27 cellular contexts compared by ENCODE assay signal in the genomic region with DNA sequence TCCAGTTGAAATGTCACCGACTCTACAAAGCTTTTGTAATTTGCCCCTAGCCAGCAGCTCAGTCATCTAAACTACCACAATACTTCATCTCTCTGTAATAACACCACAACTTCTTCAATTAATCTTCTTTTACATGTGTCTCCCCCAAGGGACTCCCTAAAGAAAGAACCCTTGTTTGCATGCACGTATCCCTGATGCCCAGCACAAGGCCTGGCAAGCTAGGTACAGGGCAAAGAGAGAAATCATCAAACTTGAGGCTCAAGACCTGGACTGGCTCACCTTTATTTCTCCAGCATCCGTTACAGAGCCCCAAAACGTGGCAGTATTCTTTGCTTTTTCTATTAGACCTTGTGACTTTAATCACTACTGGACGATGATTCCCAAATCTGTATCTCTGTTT. TPM values are rescaled to one million over a fixed set of nuclear protein-coding genes. Genes with fewer than 3 reads are reported as not detected.
DNase-seq lines count a peak whose midpoint lies in the region; ATAC-seq, FAIRE-seq and TF ChIP-seq lines count a peak whose summit lies in the region.
"Had no signal": no experiment of that assay in that cellular context is flagged by ENCODE, and none has a peak within 500 bp of the region (broad histone marks: within the 10 kb centered on the region; RNA-seq: fewer than 3 reads in every experiment).

No MANE protein-coding gene starts in this region.

- H3K4me2 ChIP-seq in GM12878 (ENCODE audit: control insufficient read depth, insufficient read depth), result peak overlapping the region; percentile 17
- H3K4me2 ChIP-seq: SK-N-SH had no signal

- H3K27ac ChIP-seq in GM12878 (ENCODE audit: control insufficient read depth, insufficient read depth), result no peak overlapping the region
- H3K27ac ChIP-seq: cardiac muscle cell, parathyroid adenoma, sigmoid colon, uterus had no signal

- H3K9ac ChIP-seq in GM12878 (ENCODE audit: control insufficient read depth, insufficient read depth, low read length), result no peak overlapping the region
- H3K9ac ChIP-seq: parathyroid adenoma, SK-N-SH had no signal

- ATAC-seq in activated T-cell treated with anti-CD3 and anti-CD28 coated beads, Interleukin-2, amount 50 U/mL, for 4 hours, result no peak
- no peak for ATAC-seq in GM12878
- ATAC-seq in stimulated activated effector memory CD8-positive, alpha-beta T cell treated with anti-CD3 and anti-CD28 coated beads, Interleukin-12 subunit alpha, Interleukin-12 subunit beta, amount 100 ng/mL, for 72 hours, result no peak
- ATAC-seq: natural killer cell, WTC11 had no signal

- H3K36me3 ChIP-seq in GM12878 (ENCODE audit: control insufficient read depth in 2 of 2, insufficient read depth in 2 of 2, low read length in 1 of 2), result peaks cover 0 to 3% of the 10 kb centered on the region in 2 experiments; a peak in 1 of 4 replicates
- H3K36me3 ChIP-seq: cardiac muscle cell, sigmoid colon, uterus had no signal

- FAIRE-seq in GM12878 (lab: Jason Lieb, UNC), result no peak

- DNase-seq in activated T-cell treated with anti-CD3 and anti-CD28 coated beads, Interleukin-2, amount 50 U/mL, for 4 hours, result no peak
- DNase-seq in activated T-cell treated with anti-CD3 and anti-CD28 coated beads, Interleukin-2, amount 50 U/mL, for 1 hour, result no peak
- DNase-seq in GM12878 (ENCODE audit: low read depth, low spot score) (no peak), DMS79 (lab: John Stamatoyannopoulos, UW) (no peak), superior temporal gyrus (ENCODE audit: extremely low spot score) (no peak), posterior cingulate gyrus (no peak)
- DNase-seq in stimulated activated effector memory CD8-positive, alpha-beta T cell treated with anti-CD3 and anti-CD28 coated beads, Interleukin-12 subunit alpha, Interleukin-12 subunit beta, amount 100 ng/mL, for 72 hours (ENCODE audit: low spot score in 2 of 2), result peak in 1 of 2 donors; percentile 39
- DNase-seq: ACHN; activated effector memory CD4-positive, alpha-beta T cell treated with anti-CD3 and anti-CD28 coated beads, Interleukin-2, amount 50 U/mL, for 16 hours; C1 segment of cervical spinal cord; GDM1; HCEC 1CT; MG63; natural killer cell; NCI-H1436 treated with DMSO at 0.1 percent for 48 hours; NCI-H2171 treated with DMSO at 0.1 percent for 48 hours; NCI-H524 treated with DMSO at 0.1 percent for 48 hours; RPMI8226; sigmoid colon; SK-N-SH; T1000; uterus had no signal

- H3K36me3 Mint-ChIP-seq in activated T-cell treated with anti-CD3 and anti-CD28 coated beads, Interleukin-2, amount 50 U/mL, for 4 hours (ENCODE audit: insufficient read depth), result peaks cover 22% of the 10 kb centered on the region
- peaks cover 3% of the 10 kb centered on the region for H3K36me3 Mint-ChIP-seq in IgD-negative memory B cell
- H3K36me3 Mint-ChIP-seq in stimulated activated effector memory CD8-positive, alpha-beta T cell treated with anti-CD3 and anti-CD28 coated beads, Interleukin-12 subunit alpha, Interleukin-12 subunit beta, amount 100 ng/mL, for 72 hours, result peaks cover 47% of the 10 kb centered on the region
- H3K36me3 Mint-ChIP-seq: natural killer cell had no signal

- peaks cover 59% of the 10 kb centered on the region for H3K79me2 ChIP-seq in GM12878 (ENCODE audit: control insufficient read depth, insufficient read depth, low read length)

- peak overlapping the region; percentile 16 for H3K4me3 Mint-ChIP-seq in activated T-cell treated with anti-CD3 and anti-CD28 coated beads, Interleukin-2, amount 50 U/mL, for 4 hours
- H3K4me3 Mint-ChIP-seq in IgD-negative memory B cell, result peak overlapping the region in 3 of 4 donors; percentile 10 to 72 (median 62)
- H3K4me3 Mint-ChIP-seq in stimulated activated effector memory CD8-positive, alpha-beta T cell treated with anti-CD3 and anti-CD28 coated beads, Interleukin-12 subunit alpha, Interleukin-12 subunit beta, amount 100 ng/mL, for 72 hours, result peak overlapping the region; percentile 89
- H3K4me3 Mint-ChIP-seq: mesothelial cell of epicardium, WTC11 had no signal

- no peaks in the 10 kb centered on the region for H3K27me3 Mint-ChIP-seq in activated T-cell treated with anti-CD3 and anti-CD28 coated beads, Interleukin-2, amount 50 U/mL, for 4 hours (ENCODE audit: low read depth)
- peaks cover 2% of the 10 kb centered on the region for H3K27me3 Mint-ChIP-seq in IgD-negative memory B cell

- H3K4me3 ChIP-seq in GM12878, result peak overlapping the region; percentile 16
- H3K4me3 ChIP-seq: cardiac muscle cell, MG63, sigmoid colon, uterus had no signal

- in situ Hi-C loops in GM12878 (cut with MboI), result no loop called here

- peaks cover 16% of the 10 kb centered on the region for H3K4me1 ChIP-seq in GM12878 (ENCODE audit: control insufficient read depth, insufficient read depth, low read length)

- H3K27ac Mint-ChIP-seq in IgD-negative memory B cell, result peak overlapping the region in 2 of 3 donors; percentile 0 to 68
- H3K27ac Mint-ChIP-seq in stimulated activated effector memory CD8-positive, alpha-beta T cell treated with anti-CD3 and anti-CD28 coated beads, Interleukin-12 subunit alpha, Interleukin-12 subunit beta, amount 100 ng/mL, for 72 hours, result no peak overlapping the region
- H3K27ac Mint-ChIP-seq: mesothelial cell of epicardium, natural killer cell, WTC11 had no signal

- TF ChIP-seq CTCF in GM12878 (IDR thresholded peaks at IDR 0.05 in 2 of 3, conservative IDR thresholded peaks at IDR 0.05 in 1 of 3; ENCODE audit: control insufficient read depth in 2 of 3, extremely low read depth in 1 of 3, insufficient read depth in 1 of 3, low read depth in 3 of 3, low read length in 3 of 3), result no peak

- H3K4me1 Mint-ChIP-seq in activated T-cell treated with anti-CD3 and anti-CD28 coated beads, Interleukin-2, amount 50 U/mL, for 4 hours (ENCODE audit: low read depth), result peaks cover 52% of the 10 kb centered on the region
- peaks cover 14 to 30% (median 16%) of the 10 kb centered on the region in 3 donors for H3K4me1 Mint-ChIP-seq in IgD-negative memory B cell
- peaks cover 44% of the 10 kb centered on the region for H3K4me1 Mint-ChIP-seq in stimulated activated effector memory CD8-positive, alpha-beta T cell treated with anti-CD3 and anti-CD28 coated beads, Interleukin-12 subunit alpha, Interleukin-12 subunit beta, amount 100 ng/mL, for 72 hours

- CTCF ChIA-PET in GM12878 (lab: Yijun Ruan, JAX), result interaction anchor here (1.2 to 3.6 kb wide), 4 partner anchors 85 to 140 kb away, joined by 3 to 23 read pairs (median 13); no protein-coding TSS in a partner anchor

- SMC1A ChIA-PET in GM12878 (lab: Charles Lee; ENCODE audit: uncharacterized antibody, unreplicated experiment), result interaction anchor here (0.8 to 3.8 kb wide), 9 partner anchors 12 to 191 kb away, joined by 3 to 41 read pairs (median 7); no protein-coding TSS in a partner anchor

- whole genome bisulfite sequencing in GM12878 (ENCODE audit: insufficient coverage, insufficient replicate concordance, low lambda C conversion rate, missing lambda C conversion rate), result 61% methylated on average over 5 of the region's 5 CpGs

- H3K9me3 ChIP-seq in GM12878 (replicated peaks; ENCODE audit: control insufficient read depth, insufficient read depth, low read length), result no peaks in the 10 kb centered on the region
- H3K9me3 ChIP-seq: MG63, sigmoid colon, SK-N-SH, uterus had no signal

- TF ChIP-seq EP300 in GM12878 (IDR thresholded peaks at IDR 0.05; ENCODE audit: borderline replicate concordance in 1 of 2, control insufficient read depth in 1 of 2, low read depth in 2 of 2, low read length in 2 of 2), result no peak

- RAD21 ChIA-PET in GM12878 (lab: Charles Lee; ENCODE audit: unreplicated experiment), result interaction anchor here (0.7 to 2.9 kb wide), 5 partner anchors 56 to 127 kb away, joined by 3 to 12 read pairs (median 5); no protein-coding TSS in a partner anchor

- no peaks in the 10 kb centered on the region for H3K9me3 Mint-ChIP-seq in activated T-cell treated with anti-CD3 and anti-CD28 coated beads, Interleukin-2, amount 50 U/mL, for 4 hours
- H3K9me3 Mint-ChIP-seq in IgD-negative memory B cell, result no peaks in the 10 kb centered on the region
- H3K9me3 Mint-ChIP-seq in stimulated activated effector memory CD8-positive, alpha-beta T cell treated with anti-CD3 and anti-CD28 coated beads, Interleukin-12 subunit alpha, Interleukin-12 subunit beta, amount 100 ng/mL, for 72 hours, result no peaks in the 10 kb centered on the region
- H3K9me3 Mint-ChIP-seq: mesothelial cell of epicardium, natural killer cell, WTC11 had no signal

- no peak for TF ChIP-seq POLR2A in GM12878 (IDR thresholded peaks at IDR 0.05; ENCODE audit: low read depth, low read length)

- no peaks in the 10 kb centered on the region for H4K20me1 ChIP-seq in GM12878 (ENCODE audit: control insufficient read depth, insufficient read depth)

- H3K27me3 ChIP-seq in GM12878 (replicated peaks in 1 of 2; ENCODE audit: control insufficient read depth in 2 of 2, insufficient read depth in 2 of 2, low read length in 1 of 2), result no peaks in the 10 kb centered on the region
- H3K27me3 ChIP-seq: MG63, sigmoid colon, uterus had no signal

- no peak overlapping the region for H2AFZ ChIP-seq in GM12878 (ENCODE audit: control insufficient read depth, low read depth, low read length)
- H2AFZ ChIP-seq: parathyroid adenoma had no signal

- no peak for TF ChIP-seq RAD21 in GM12878 (IDR thresholded peaks at IDR 0.05; ENCODE audit: insufficient read depth, low read depth, low read length)

- intact Hi-C loops in GM12878 (cut with micrococcal nuclease; ENCODE audit: unreplicated experiment) (loop anchor here (5.0 to 10.0 kb wide), 2 partner anchors 130 to 643 kb away; partner anchors contain the start of genes MX2 and PRDM15), posterior cingulate gyrus (cut with DNase I) (loop anchor here (5.0 kb wide), 1 partner anchor 50 kb away; no protein-coding TSS in a partner anchor)

- no TSS peak for BruUV-seq in GM12878 (replicated peaks; lab: Mats Ljungman, UMichigan)

- POLR2A ChIA-PET in GM12878 (lab: Charles Lee), result interaction anchor here (0.7 to 1.5 kb wide), 7 partner anchors 38 to 130 kb away, joined by 3 to 9 read pairs (median 4); no protein-coding TSS in a partner anchor

RNA-seq across cellular contexts. Expression of gene ZBTB21, which starts 2.6 kb away (rescaled TPM):
- total RNA-seq in activated T-cell treated with anti-CD3 and anti-CD28 coated beads, Interleukin-2, amount 50 U/mL, for 4 hours, result 10 to 100 TPM; 25.6 to 33.7 (median 27.2) TPM
- polyA plus RNA-seq in IgD-negative memory B cell, result 8.0 TPM
- total RNA-seq in GM12878 (2013; cell fraction: nucleolus; rRNA removed), result 28.7 and 28.9 TPM in 2 replicates
- total RNA-seq in GM12878 (2014; rRNA removed), result 8.5 and 9.8 TPM in 2 replicates
- total RNA-seq in GM12878 (2014; rRNA removed; fragmentation: Illumina TruSeq; extraction: Trizol), result 13.1 and 13.4 TPM in 2 replicates
- 17.9 and 21.6 TPM in 2 replicates for total RNA-seq in GM12878 (2021)
- 6.1 TPM for polyA plus RNA-seq in GM12878 (2011; ENCODE audit: low read depth)
- 9.1 and 9.6 TPM in 2 replicates for polyA plus RNA-seq in GM12878 (2011; rRNA removed)
- 5.7 and 11.2 TPM in 2 replicates for polyA plus RNA-seq in GM12878 (2011; cell fraction: cytosol; rRNA removed)
- 12.9 and 18.3 TPM in 2 replicates for polyA plus RNA-seq in GM12878 (2011; cell fraction: nucleus; rRNA removed)
- polyA plus RNA-seq in GM12878 (2012), result 9.1 and 9.6 TPM in 2 replicates
- polyA plus RNA-seq in GM12878 (2014; fragmentation: Illumina TruSeq; extraction: Trizol), result 12.6 and 12.7 TPM in 2 replicates
- polyA plus RNA-seq in GM12878 (2014; fragmentation: Nextera tagmentation; extraction: Ambion mirVana), result 1 to 10 TPM; 1.8 to 2.3 TPM
- 6.3 and 7.0 TPM in 2 replicates for polyA plus RNA-seq in GM12878 (2014; rRNA removed)
- 10 to 100 TPM; 11.3 to 13.9 TPM for polyA plus RNA-seq in GM12878 (2016; fragmentation: Nextera tagmentation; extraction: Ambion mirVana)
- 14.7 and 15.7 TPM in 2 replicates for polyA minus RNA-seq in GM12878 (2011; rRNA and poly(A)+ RNA removed)
- 6.4 and 8.6 TPM in 2 replicates for polyA minus RNA-seq in GM12878 (2011; cell fraction: cytosol; rRNA and poly(A)+ RNA removed)
- 10.8 and 12.8 TPM in 2 replicates for polyA minus RNA-seq in GM12878 (2011; cell fraction: nucleus; rRNA and poly(A)+ RNA removed)

RNA-seq across cellular contexts. Expression of gene C2CD2, which starts 53.7 kb away (rescaled TPM):
- 1 to 10 TPM; 1.6 to 7.4 (median 4.3) TPM for total RNA-seq in activated T-cell treated with anti-CD3 and anti-CD28 coated beads, Interleukin-2, amount 50 U/mL, for 4 hours
- polyA plus RNA-seq in IgD-negative memory B cell, result 3.5 TPM
- total RNA-seq in GM12878 (2013; cell fraction: nucleolus; rRNA removed), result 193 and 225 TPM in 2 replicates
- 13.0 and 13.7 TPM in 2 replicates for total RNA-seq in GM12878 (2014; rRNA removed)
- total RNA-seq in GM12878 (2014; rRNA removed; fragmentation: Illumina TruSeq; extraction: Trizol), result 8.3 and 10.9 TPM in 2 replicates
- 11.2 and 11.6 TPM in 2 replicates for total RNA-seq in GM12878 (2021)
- 4.4 TPM for polyA plus RNA-seq in GM12878 (2011; ENCODE audit: low read depth)
- 26.9 and 30.9 TPM in 2 replicates for polyA plus RNA-seq in GM12878 (2011; rRNA removed)
- polyA plus RNA-seq in GM12878 (2011; cell fraction: cytosol; rRNA removed), result 22.6 and 26.7 TPM in 2 replicates
- polyA plus RNA-seq in GM12878 (2011; cell fraction: nucleus; rRNA removed), result 59.4 and 76.9 TPM in 2 replicates
- polyA plus RNA-seq in GM12878 (2012), result 7.7 and 13.4 TPM in 2 replicates
- 8.8 and 9.3 TPM in 2 replicates for polyA plus RNA-seq in GM12878 (2014; fragmentation: Illumina TruSeq; extraction: Trizol)
- polyA plus RNA-seq in GM12878 (2014; fragmentation: Nextera tagmentation; extraction: Ambion mirVana), result 1 to 10 TPM; 2.2 to 2.9 TPM
- polyA plus RNA-seq in GM12878 (2014; rRNA removed), result 9.9 and 11.1 TPM in 2 replicates
- polyA plus RNA-seq in GM12878 (2016; fragmentation: Nextera tagmentation; extraction: Ambion mirVana), result 1 to 10 TPM; 2.5 to 4.9 TPM
- 57.2 and 71.5 TPM in 2 replicates for polyA minus RNA-seq in GM12878 (2011; rRNA and poly(A)+ RNA removed)
- 9.8 and 11.5 TPM in 2 replicates for polyA minus RNA-seq in GM12878 (2011; cell fraction: cytosol; rRNA and poly(A)+ RNA removed)
- 29.0 and 42.4 TPM in 2 replicates for polyA minus RNA-seq in GM12878 (2011; cell fraction: nucleus; rRNA and poly(A)+ RNA removed)

Comparison
In these comparisons a context has a peak if more than half of its experiments do, and no peak if none do; other contexts are left out.
1. H3K4me3 Mint-ChIP-seq: peak in every context shown above with its lines; median percentile 89 in stimulated activated effector memory CD8-positive, alpha-beta T cell treated with anti-CD3 and anti-CD28 coated beads, Interleukin-12 subunit alpha, Interleukin-12 subunit beta, amount 100 ng/mL, for 72 hours; 62 in IgD-negative memory B cell; 16 in activated T-cell treated with anti-CD3 and anti-CD28 coated beads, Interleukin-2, amount 50 U/mL, for 4 hours.